In genomic region chr17:38465420-38466345, GRCh38 we compare ENCODE assay signal across 9 cellular contexts. TPM values are rescaled to one million over a fixed set of nuclear protein-coding genes. Genes with fewer than 3 reads are reported as not detected.
DNase-seq lines count a peak whose midpoint lies in the region; TF ChIP-seq lines count a peak whose summit lies in the region.
"Had no signal": no experiment of that assay in that cellular context is flagged by ENCODE, and none has a peak within 500 bp of the region (broad histone marks: within the 10 kb centered on the region; RNA-seq: fewer than 3 reads in every experiment).

No MANE protein-coding gene starts in this region.

- no peak for TF ChIP-seq RAD21 in SK-N-SH (IDR thresholded peaks at IDR 0.05; ENCODE audit: low read length)

- in situ Hi-C loops in HAP-1 (cut with MboI; ENCODE audit: low sequenced_read_pairs) = no loop called here

- no peak for TF ChIP-seq CTCF in BE2C (IDR thresholded peaks at IDR 0.05; ENCODE audit: low read depth, low read length)
- TF ChIP-seq CTCF in SK-N-SH (IDR thresholded peaks at IDR 0.05) = no peak
- no peak for TF ChIP-seq CTCF in fibroblast of the aortic adventitia (IDR thresholded peaks at IDR 0.05; ENCODE audit: insufficient read depth, low read length)
- TF ChIP-seq CTCF in ovary (IDR thresholded peaks at IDR 0.05) = no peak

- peaks cover 7% of the 10 kb centered on the region for H3F3A ChIP-seq in SK-N-SH (replicated peaks; ENCODE audit: insufficient read depth)

- H3K4me2 ChIP-seq in SK-N-SH = peak overlapping the region; percentile 86

- 0 out of 2 replicates have a peak, but pooled peaks cover 3% of the 10 kb centered on the region for H3K36me3 ChIP-seq in BE2C
- peaks cover 25 to 46% of the 10 kb centered on the region in 2 experiments for H3K36me3 ChIP-seq in SK-N-SH (replicated peaks in 1 of 2; ENCODE audit: control insufficient read depth in 1 of 2, insufficient read depth in 2 of 2, low read length in 1 of 2)
- H3K36me3 ChIP-seq in ovary = no peaks in the 10 kb centered on the region
- no peaks in the 10 kb centered on the region for H3K36me3 ChIP-seq in HAP-1 (replicated peaks)
- H3K36me3 ChIP-seq: cardiac muscle cell had no signal

- 83% methylated on average over 20 of the region's 23 CpGs for WGBS in SK-N-SH (ENCODE audit: low lambda C conversion rate)
- 43 to 55% (median 47%) methylated on average over 23 of the region's 23 CpGs for WGBS in ovary, 3 donors

- H3K27me3 ChIP-seq in BE2C = no peaks in the 10 kb centered on the region
- no peaks in the 10 kb centered on the region for H3K27me3 ChIP-seq in SK-N-SH (ENCODE audit: insufficient read depth)
- no peaks in the 10 kb centered on the region for H3K27me3 ChIP-seq in ovary
- no peaks in the 10 kb centered on the region for H3K27me3 ChIP-seq in HAP-1 (ENCODE audit: low read depth)
- H3K27me3 ChIP-seq: cardiac muscle cell had no signal

- H3K27ac ChIP-seq in SK-N-SH (ENCODE audit: low read depth in 2 of 2, low read length in 1 of 2) (peak overlapping the region; percentile 84 to 96), ovary (peak overlapping the region; percentile 85 to 91)
- H3K27ac ChIP-seq: cardiac muscle cell had no signal

- TF ChIP-seq EP300 in SK-N-SH (IDR thresholded peaks at IDR 0.05; ENCODE audit: borderline replicate concordance in 1 of 2, low read depth in 1 of 2, low read length in 1 of 2) = no peak
- no peak for TF ChIP-seq EP300 in ovary (IDR thresholded peaks at IDR 0.05)

- H3K9ac ChIP-seq in SK-N-SH = peak overlapping the region; percentile 80

- H2AFZ ChIP-seq in SK-N-SH (ENCODE audit: low read depth) = no peak overlapping the region

- DNase-seq in BE2C (no peak), SK-N-SH (peak; percentile 68), fibroblast of the aortic adventitia (ENCODE audit: low read depth) (peak; percentile 41), ovary (peak; percentile 61 to 76 (median 73)), HAP-1 (ENCODE audit: low spot score in 2 of 2) (no peak), retina (no peak), SHP77 (lab: John Stamatoyannopoulos, UW) (no peak)
- no peak for DNase-seq in effector CD8-positive, alpha-beta T cell (lab: John Stamatoyannopoulos, UW)

- peaks cover 10% of the 10 kb centered on the region for H3K4me1 ChIP-seq in BE2C
- peaks cover 9 to 26% of the 10 kb centered on the region in 2 experiments; a peak in 3 of 4 replicates for H3K4me1 ChIP-seq in SK-N-SH (ENCODE audit: control insufficient read depth in 1 of 2, insufficient read depth in 2 of 2, low read depth in 1 of 2, low read length in 1 of 2)
- H3K4me1 ChIP-seq in ovary (ENCODE audit: insufficient read depth) = peaks cover 23% of the 10 kb centered on the region
- no peaks in the 10 kb centered on the region for H3K4me1 ChIP-seq in HAP-1

- peak overlapping the region; percentile 62 for H3K4me3 ChIP-seq in BE2C (ENCODE audit: low read depth, low read length)
- H3K4me3 ChIP-seq in SK-N-SH (ENCODE audit: low read depth in 2 of 2, low read length in 1 of 2) = peak overlapping the region; percentile 38 to 64
- H3K4me3 ChIP-seq in fibroblast of the aortic adventitia (ENCODE audit: low read depth, low read length) = peak overlapping the region; percentile 76
- peak overlapping the region; percentile 55 for H3K4me3 ChIP-seq in ovary
- H3K4me3 ChIP-seq in HAP-1 = no peak overlapping the region
- H3K4me3 ChIP-seq: cardiac muscle cell had no signal

- CTCF ChIA-PET in SK-N-SH (lab: Yijun Ruan, JAX) = interaction anchor here (0.9 to 2.7 kb wide), 9 partner anchors 10 to 116 kb away, joined by 3 to 12 read pairs (median 5); no protein-coding TSS in a partner anchor

- POLR2A ChIA-PET in SK-N-SH (lab: Yijun Ruan, JAX) = interaction anchor here (1.3 to 1.7 kb wide), 3 partner anchors 8 to 11 kb away, joined by 3 to 7 read pairs (median 6); no protein-coding TSS in a partner anchor

- no peak for TF ChIP-seq POLR2A in ovary (IDR thresholded peaks at IDR 0.05)

- H3K9me2 ChIP-seq in SK-N-SH = no peaks in the 10 kb centered on the region

- peaks cover 17% of the 10 kb centered on the region for H4K20me1 ChIP-seq in SK-N-SH (ENCODE audit: insufficient read depth)

- no peaks in the 10 kb centered on the region for H3K9me3 ChIP-seq in BE2C
- no peaks in the 10 kb centered on the region for H3K9me3 ChIP-seq in SK-N-SH
- no peaks in the 10 kb centered on the region for H3K9me3 ChIP-seq in ovary
- no peaks in the 10 kb centered on the region for H3K9me3 ChIP-seq in HAP-1

- H3K79me2 ChIP-seq in SK-N-SH (ENCODE audit: insufficient read depth) = peaks cover 59% of the 10 kb centered on the region

- intact Hi-C loops in ovary (cut with DNase I) = loop anchor here in 1 of 4 donors (5.0 kb wide), 1 partner anchor 38 kb away; the partner anchor contains the start of gene ARHGAP23

TF ChIP-seq in SK-N-SH, 30 proteins besides CTCF, POLR2A, EP300 and RAD21:
- TF ChIP-seq JUND (IDR thresholded peaks at IDR 0.05) = no peak
- TF ChIP-seq MAX (IDR thresholded peaks at IDR 0.05; ENCODE audit: low read depth) = 0 out of 2 replicates have a peak, but pooled peaks have one; percentile 3

RNA-seq across cellular contexts. Expression of gene ARHGAP23, which starts 37.4 kb away (rescaled TPM):
- 74.5 TPM for polyA plus RNA-seq in BE2C (2012; ENCODE audit: insufficient read depth, insufficient read length, low read depth)
- polyA plus RNA-seq in SK-N-SH (2012; rRNA removed) = 10.6 and 19.2 TPM in 2 replicates
- 14.2 and 19.1 TPM in 2 replicates for polyA plus RNA-seq in SK-N-SH (2012; cell fraction: cytosol; rRNA removed)
- polyA plus RNA-seq in SK-N-SH (2012; cell fraction: nucleus; rRNA removed) = 31.5 and 36.7 TPM in 2 replicates
- total RNA-seq in fibroblast of the aortic adventitia (ENCODE audit: low replicate concordance) = 36.6 and 38.3 TPM in 2 replicates
- total RNA-seq in ovary = 10 to 100 TPM; 13.7 to 76.4 (median 48.9) TPM
- polyA plus RNA-seq in ovary = 10 to 100 TPM; 23.5 to 25.8 TPM

Comparison
In these comparisons a context has a peak if more than half of its experiments do, and no peak if none do; other contexts are left out.
1. DNase-seq: peak in SK-N-SH (single experiment), fibroblast of the aortic adventitia (single experiment) and ovary (5 of 5); none in BE2C (single experiment), HAP-1 (0 of 2), retina (single experiment), SHP77 (0 of 2) and effector CD8-positive, alpha-beta T cell (single experiment).